In genomic region chr4:7073526-7074390, GRCh38 we compare ENCODE assay signal across 8 cellular contexts. TPM values are rescaled to one million over a fixed set of nuclear protein-coding genes. Genes with fewer than 3 reads are reported as not detected.
DNase-seq lines count a peak whose midpoint lies in the region; ATAC-seq, FAIRE-seq and TF ChIP-seq lines count a peak whose summit lies in the region.

No MANE protein-coding gene starts in this region.

- H4K20me1 ChIP-seq in smooth muscle cell (ENCODE audit: low read depth): no peaks in the 10 kb centered on the region

- no peak for ATAC-seq in HG02610 (IDR thresholded peaks at IDR 0.05; ENCODE audit: unreplicated experiment)

- H3K27ac ChIP-seq in smooth muscle cell (ENCODE audit: low read depth): no peak overlapping the region

- no peak for FAIRE-seq in frontal cortex (lab: Jason Lieb, UNC)

- H3K36me3 ChIP-seq in smooth muscle cell (ENCODE audit: low read depth): no peaks in the 10 kb centered on the region

- H3K4me2 ChIP-seq in smooth muscle cell: no peak overlapping the region

- 79% methylated on average over 18 of the region's 18 CpGs for whole genome bisulfite sequencing in smooth muscle cell (ENCODE audit: low lambda C conversion rate)

- H3K4me3 ChIP-seq in LNCaP clone FGC (ENCODE audit: low read depth, low read length): no peak overlapping the region
- H3K4me3 ChIP-seq in smooth muscle cell: no peak overlapping the region

- no peak overlapping the region for H2AFZ ChIP-seq in smooth muscle cell (ENCODE audit: low read depth)

- DNase-seq in NCI-H1105 treated with DMSO at 0.1 percent for 48 hours (lab: John Stamatoyannopoulos, UW) (peak; percentile 25), NCI-H1105 (lab: John Stamatoyannopoulos, UW) (no peak), LNCaP clone FGC (ENCODE audit: low read depth) (peak; percentile 21), SKM-1 (lab: John Stamatoyannopoulos, UW; ENCODE audit: unreplicated experiment) (peak; percentile 18), inferior parietal cortex (ENCODE audit: extremely low spot score) (peak; percentile 66), smooth muscle cell (lab: John Stamatoyannopoulos, UW; ENCODE audit: unreplicated experiment) (no peak), frontal cortex (ENCODE audit: low spot score in 2 of 2) (no peak)

- no peak overlapping the region for H3K9ac ChIP-seq in smooth muscle cell (ENCODE audit: low read depth)

- no peaks in the 10 kb centered on the region for H3K27me3 ChIP-seq in smooth muscle cell (ENCODE audit: low read depth)

- no peaks in the 10 kb centered on the region for H3K79me2 ChIP-seq in smooth muscle cell (ENCODE audit: low read depth)

- no peaks in the 10 kb centered on the region for H3K9me3 ChIP-seq in smooth muscle cell (replicated peaks; ENCODE audit: low read depth)

- no peak for TF ChIP-seq CTCF in LNCaP clone FGC (IDR thresholded peaks at IDR 0.05; ENCODE audit: control insufficient read depth, extremely low read depth, insufficient read depth)
- TF ChIP-seq CTCF in smooth muscle cell (IDR thresholded peaks at IDR 0.05; ENCODE audit: borderline replicate concordance, insufficient read depth, poor library complexity, severe bottlenecking): no peak

- no peaks in the 10 kb centered on the region for H3F3A ChIP-seq in smooth muscle cell (ENCODE audit: low read depth)

- H3K4me1 ChIP-seq in smooth muscle cell (ENCODE audit: low read depth): peaks cover 6% of the 10 kb centered on the region

RNA-seq across cellular contexts. Expression of gene GRPEL1, which starts 5.9 kb away (rescaled TPM):
- 18.6 and 26.0 TPM in 2 replicates for total RNA-seq in smooth muscle cell
- polyA plus RNA-seq in smooth muscle cell: 40.6 and 48.2 TPM in 2 replicates
- 15.1 TPM for total RNA-seq in frontal cortex

RNA-seq across cellular contexts. Expression of gene TADA2B, which starts 30.6 kb away (rescaled TPM):
- total RNA-seq in smooth muscle cell (6.3 and 9.2 TPM in 2 replicates), frontal cortex (19.2 TPM)
- 9.1 and 9.9 TPM in 2 replicates for polyA plus RNA-seq in smooth muscle cell

Comparison
In these comparisons a context has a peak if more than half of its experiments do, and no peak if none do; other contexts are left out.
1. DNase-seq: peak in NCI-H1105 treated with DMSO at 0.1 percent for 48 hours (single experiment), LNCaP clone FGC (single experiment), SKM-1 (single experiment) and inferior parietal cortex (single experiment); none in NCI-H1105 (single experiment), smooth muscle cell (single experiment) and frontal cortex (0 of 2).